3 cellular contexts compared by ENCODE assay signal in genomic region chr3:195642311-195642710, GRCh38. TPM values are rescaled to one million over a fixed set of nuclear protein-coding genes. Genes with fewer than 3 reads are reported as not detected.
"Had no signal": no experiment of that assay in that cellular context is flagged by ENCODE, and none has a peak within 500 bp of the region (broad histone marks: within the 10 kb centered on the region; RNA-seq: fewer than 3 reads in every experiment).

No MANE protein-coding gene starts in this region.

RNA-seq across cellular contexts. Expression of gene APOD, which starts 58.6 kb away (rescaled TPM):
- total RNA-seq: H7, HepG2, HT1080 had no signal
